8 cellular contexts compared by ENCODE assay signal in genomic region chr1:202618387-202619022, GRCh38.
A peak's percentile ranks its signal among the peaks of the same experiment; 100 is the strongest.
DNase-seq lines count a peak whose midpoint lies in the region; ATAC-seq, FAIRE-seq and TF ChIP-seq lines count a peak whose summit lies in the region.

No MANE protein-coding gene starts in this region.

- ATAC-seq in GM21737 (IDR thresholded peaks at IDR 0.05; ENCODE audit: unreplicated experiment) (peak; percentile 31), HG03521 (IDR thresholded peaks at IDR 0.05; ENCODE audit: unreplicated experiment) (no peak)

- no peak overlapping the region for H3K27ac ChIP-seq in RWPE1

- TF ChIP-seq CTCF in RWPE1 (conservative IDR thresholded peaks at IDR 0.05; ENCODE audit: low read depth) = no peak

- POLR2A ChIA-PET in RWPE1 (lab: Yijun Ruan, JAX; ENCODE audit: low non-redundant PET) = no interaction called here

- FAIRE-seq in frontal cortex (lab: Jason Lieb, UNC) = no peak

- CTCF ChIA-PET in RWPE1 (lab: Yijun Ruan, JAX) = interaction anchor here (0.6 to 0.7 kb wide), 2 partner anchors 91 to 396 kb away, joined by 3 to 4 read pairs; no protein-coding TSS in a partner anchor

- DNase-seq in EH (ENCODE audit: low read depth) = peak; percentile 85
- peak; percentile 69 for DNase-seq in RWPE1 (ENCODE audit: low spot score)
- peak; percentile 35 for DNase-seq in medulla oblongata (ENCODE audit: extremely low spot score)
- DNase-seq in frontal cortex (ENCODE audit: low spot score in 2 of 2) = no peak
- no peak for DNase-seq in T-helper 1 cell
- no peak for DNase-seq in D341Med (ENCODE audit: low spot score)

Comparison
In these comparisons a context has a peak if more than half of its experiments do, and no peak if none do; other contexts are left out.
1. DNase-seq: peak in EH (single experiment), RWPE1 (single experiment) and medulla oblongata (single experiment); none in frontal cortex (0 of 2), T-helper 1 cell (0 of 5) and D341Med (single experiment).